Comparison of ENCODE assay signal across 8 cellular contexts in genomic region chr16:30896203-30896889, GRCh38. TPM values are rescaled to one million over a fixed set of nuclear protein-coding genes. Genes with fewer than 3 reads are reported as not detected.
DNase-seq lines count a peak whose midpoint lies in the region; ATAC-seq and TF ChIP-seq lines count a peak whose summit lies in the region.

CTF1 (plus strand) TSS chr16:30896614; CDS start chr16:30896644, 30 bp downstream.

- peaks cover 13% of the 10 kb centered on the region for H3K79me2 ChIP-seq in Loucy (ENCODE audit: insufficient read depth, low read length)

- no peaks in the 10 kb centered on the region for H3K36me3 ChIP-seq in CD8-positive, alpha-beta T cell (ENCODE audit: insufficient read depth, low read length)
- H3K36me3 ChIP-seq in Loucy (ENCODE audit: insufficient read depth, low read length) = no peaks in the 10 kb centered on the region

- CTCF ChIA-PET in CD8-positive, alpha-beta T cell (lab: Charles Lee) = interaction anchor here (0.8 to 7.0 kb wide), 3 partner anchors 10 to 52 kb away, joined by 3 to 96 read pairs (median 4); no protein-coding TSS in a partner anchor

- H3K36me3 Mint-ChIP-seq in CD8-positive, alpha-beta T cell = peaks cover 5% of the 10 kb centered on the region

- peaks cover 39% of the 10 kb centered on the region for H3K4me1 ChIP-seq in CD8-positive, alpha-beta T cell (ENCODE audit: insufficient read depth, low read length)
- H3K4me1 ChIP-seq in Loucy (ENCODE audit: insufficient read depth, low read length, poor library complexity, severe bottlenecking) = peaks cover 30% of the 10 kb centered on the region

- H3K27ac Mint-ChIP-seq in CD8-positive, alpha-beta T cell = peak within 1 kb of the TSS; percentile 92

- intact Hi-C loops in CD8-positive, alpha-beta T cell (cut with DNase I, micrococcal nuclease) = loop anchor here (2.0 kb wide), 2 partner anchors 60 to 198 kb away; partner anchors contain the start of genes SETD1A (in 2 of the 2) and SRCAP (in 1 of the 2)
- intact Hi-C loops in posterior vena cava (cut with DNase I) = no loop called here

- no peak for TF ChIP-seq CTCF in CD8-positive, alpha-beta T cell (IDR thresholded peaks at IDR 0.05)
- TF ChIP-seq CTCF in Loucy (conservative IDR thresholded peaks at IDR 0.05; ENCODE audit: low read length) = no peak
- no peak for TF ChIP-seq CTCF in astrocyte of the spinal cord (IDR thresholded peaks at IDR 0.05; ENCODE audit: low read depth, low read length)

- H3K4me1 Mint-ChIP-seq in CD8-positive, alpha-beta T cell (ENCODE audit: low read depth) = peaks cover 51% of the 10 kb centered on the region

- H3K9me2 ChIP-seq in Loucy (replicated peaks; ENCODE audit: low read depth, low read length) = no peaks in the 10 kb centered on the region

- peak within 1 kb of the TSS; percentile 46 for H3K4me2 ChIP-seq in Loucy (ENCODE audit: low read depth, low read length, poor library complexity, severe bottlenecking)

- peak within 1 kb of the TSS; percentile 41 for H3K9ac ChIP-seq in Loucy (ENCODE audit: low read depth, low read length, poor library complexity, severe bottlenecking)

- peak within 1 kb of the TSS; percentile 73 for H3K4me3 Mint-ChIP-seq in CD8-positive, alpha-beta T cell

- H4K20me1 ChIP-seq in Loucy (ENCODE audit: insufficient read depth, low read length, poor library complexity, severe bottlenecking) = peaks cover 6% of the 10 kb centered on the region

- ATAC-seq in CD8-positive, alpha-beta T cell = no peak
- no peak for ATAC-seq in HG03159 (IDR thresholded peaks at IDR 0.05; ENCODE audit: unreplicated experiment)
- no peak for ATAC-seq in HG02763 (IDR thresholded peaks at IDR 0.05; ENCODE audit: unreplicated experiment)

- H3K9me3 ChIP-seq in CD8-positive, alpha-beta T cell (ENCODE audit: low read length) = no peaks in the 10 kb centered on the region
- H3K9me3 ChIP-seq in Loucy (ENCODE audit: insufficient read depth, low read depth, low read length) = no peaks in the 10 kb centered on the region

- POLR2A ChIA-PET in CD8-positive, alpha-beta T cell (lab: Charles Lee) = interaction anchor here (0.9 to 1.2 kb wide), 3 partner anchors 20 to 27 kb away, joined by 3 to 5 read pairs (median 4); no protein-coding TSS in a partner anchor

- H3K9me3 Mint-ChIP-seq in CD8-positive, alpha-beta T cell = no peaks in the 10 kb centered on the region

- H3K4me3 ChIP-seq in CD8-positive, alpha-beta T cell (ENCODE audit: low read depth, low read length) = peak within 1 kb of the TSS; percentile 14
- peak within 1 kb of the TSS; percentile 46 for H3K4me3 ChIP-seq in Loucy (ENCODE audit: low read length, poor library complexity, severe bottlenecking)
- H3K4me3 ChIP-seq in astrocyte of the spinal cord (ENCODE audit: low read depth, low read length) = peak within 1 kb of the TSS; percentile 59

- in situ Hi-C loops in astrocyte of the spinal cord (cut with HindIII; ENCODE audit: low sequenced_read_pairs) = loop anchor here (25.0 kb wide), 1 partner anchor 109 kb away; the partner anchor contains the start of gene ZNF629

- no peak within 1 kb of the TSS for H3K27ac ChIP-seq in CD8-positive, alpha-beta T cell (ENCODE audit: low read depth, low read length)

- H3K27me3 ChIP-seq in CD8-positive, alpha-beta T cell (ENCODE audit: insufficient read depth, low read length) = no peaks in the 10 kb centered on the region
- no peaks in the 10 kb centered on the region for H3K27me3 ChIP-seq in Loucy (ENCODE audit: insufficient read depth, low read length, poor library complexity, severe bottlenecking)

- H3F3A ChIP-seq in Loucy (ENCODE audit: low read depth) = peaks cover 15% of the 10 kb centered on the region; the same call in 1 of the 2 replicates

- H2AFZ ChIP-seq in Loucy (ENCODE audit: low read length) = peak within 1 kb of the TSS; percentile 75

- DNase-seq in CD8-positive, alpha-beta T cell = no peak
- DNase-seq in astrocyte of the spinal cord (ENCODE audit: low read depth, low spot score) = peak; percentile 88
- peak; percentile 18 to 50 for DNase-seq in hippocampal formation (lab: John Stamatoyannopoulos, UW)
- peak; percentile 89 for DNase-seq in posterior vena cava (ENCODE audit: low spot score)
- no peak for DNase-seq in NCI-H446 treated with DMSO at 0.1 percent for 48 hours (lab: John Stamatoyannopoulos, UW)

- no peaks in the 10 kb centered on the region for H3K27me3 Mint-ChIP-seq in CD8-positive, alpha-beta T cell (ENCODE audit: low read depth)

RNA-seq across cellular contexts. Expression of gene CTF1, which starts in this region (rescaled TPM):
- not detected for total RNA-seq in CD8-positive, alpha-beta T cell
- total RNA-seq in posterior vena cava = 1 to 10 TPM; 5.0 to 5.2 TPM

Comparison
In these comparisons a context has a peak if more than half of its experiments do, and no peak if none do; other contexts are left out.
1. RNA of gene CTF1 (total RNA-seq): 5.0 to 5.2 TPM in posterior vena cava; not detected in CD8-positive, alpha-beta T cell; every median in the first group is over 4 times any median in the second.
2. DNase-seq: peak in astrocyte of the spinal cord (single experiment), hippocampal formation (2 of 2) and posterior vena cava (single experiment); none in CD8-positive, alpha-beta T cell (0 of 7) and NCI-H446 treated with DMSO at 0.1 percent for 48 hours (single experiment).
3. intact Hi-C loops: an anchor here in CD8-positive, alpha-beta T cell (2.0 kb wide); none called in posterior vena cava.
4. Peak in every context shown above with its lines, with median percentiles within 50 percentile points of each other: H3K4me3 ChIP-seq.